25 cellular contexts compared by ENCODE assay signal in the genomic region with DNA sequence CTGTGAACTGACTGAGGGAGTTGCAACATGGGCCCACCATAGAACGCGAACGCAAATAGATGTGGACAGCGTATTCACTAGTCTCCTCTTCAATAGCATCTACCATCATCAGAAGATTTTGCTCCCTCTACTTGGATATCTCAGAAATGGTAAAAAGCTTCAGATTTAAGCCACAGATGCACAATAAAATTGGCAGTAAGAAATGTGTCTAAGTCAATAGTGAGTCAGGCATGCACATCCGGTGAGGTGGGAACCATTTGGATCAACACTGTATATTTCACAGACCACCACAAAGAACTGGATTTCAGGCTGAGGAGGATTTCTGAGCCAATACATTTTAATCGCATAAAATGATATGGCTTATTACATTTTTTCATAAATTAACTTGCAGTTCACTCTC.
"Had no signal": no experiment of that assay in that cellular context is flagged by ENCODE, and none has a peak within 500 bp of the region (broad histone marks: within the 10 kb centered on the region; RNA-seq: fewer than 3 reads in every experiment).

No MANE protein-coding gene starts in this region.

- H3K4me3 ChIP-seq: left ventricle myocardium inferior, lung, mucosa of descending colon, ovary, right atrium auricular region, skin epidermis, suprapubic skin, thoracic aorta, tibial artery, upper lobe of right lung had no signal

- H3K4me1 Mint-ChIP-seq: naive thymus-derived CD4-positive, alpha-beta T cell had no signal

- H3K27ac ChIP-seq: left ventricle myocardium inferior, ovary, right atrium auricular region, skin epidermis, suprapubic skin, thoracic aorta, tibial artery, upper lobe of right lung had no signal

- H3K27ac Mint-ChIP-seq: immature natural killer cell; naive thymus-derived CD4-positive, alpha-beta T cell; natural killer cell treated with Interleukin-12 subunit alpha and Interleukin-12 subunit beta and Interleukin-15 and Interleukin-18, amount 100 ng/mL, for 72 hours; progenitor cell of endocrine pancreas; stimulated activated naive B cell treated with anti-CD40 and anti-IgM and Interleukin-4, amounts not matched to agents 10 μg/mL and 1 μg/mL and 100 μg/mL, for 72 hours; stimulated activated naive CD8-positive, alpha-beta T cell treated with anti-CD3 and anti-CD28 coated beads, Interleukin-15, Interleukin-2, amounts not matched to agents 100 ng/mL and 50 ng/mL, for 24 hours had no signal

- FAIRE-seq: islet of Langerhans, kidney had no signal

- DNase-seq: hypothalamus; immature natural killer cell; kidney; left colon; left ventricle myocardium inferior; midbrain; mucosa of descending colon; naive thymus-derived CD4-positive, alpha-beta T cell; ovary; stimulated activated CD4-positive, alpha-beta T cell treated with anti-CD3 and anti-CD28 coated beads, Interleukin-12 subunit alpha, Interleukin-12 subunit beta, amount 100 ng/mL, for 4 hours; stimulated activated CD4-positive, alpha-beta T cell treated with anti-CD3 and anti-CD28 coated beads, Interleukin-15, amount 100 ng/mL, for 24 hours; stimulated activated CD4-positive, alpha-beta T cell treated with anti-CD3 and anti-CD28 coated beads, Interleukin-2, amount 100 ng/mL, for 24 hours; stimulated activated CD4-positive, alpha-beta T cell treated with anti-CD3 and anti-CD28 coated beads, Interleukin-4, amount 100 ng/mL, for 1 hour; stimulated activated naive B cell treated with anti-CD40 and anti-IgM and Interleukin-4, amounts not matched to agents 10 μg/mL and 1 μg/mL and 100 μg/mL, for 72 hours; tibial artery; upper lobe of right lung had no signal

- H3K4me3 Mint-ChIP-seq: immature natural killer cell; naive thymus-derived CD4-positive, alpha-beta T cell; natural killer cell treated with Interleukin-12 subunit alpha and Interleukin-12 subunit beta and Interleukin-15 and Interleukin-18, amount 100 ng/mL, for 72 hours; stimulated activated naive B cell treated with anti-CD40 and anti-IgM and Interleukin-4, amounts not matched to agents 10 μg/mL and 1 μg/mL and 100 μg/mL, for 72 hours; stimulated activated naive CD8-positive, alpha-beta T cell treated with anti-CD3 and anti-CD28 coated beads, Interleukin-15, Interleukin-2, amounts not matched to agents 100 ng/mL and 50 ng/mL, for 24 hours had no signal

- H3K27me3 ChIP-seq: ovary, right atrium auricular region, suprapubic skin, tibial artery, upper lobe of right lung had no signal

- H3K36me3 Mint-ChIP-seq: immature natural killer cell; naive thymus-derived CD4-positive, alpha-beta T cell; natural killer cell treated with Interleukin-12 subunit alpha and Interleukin-12 subunit beta and Interleukin-15 and Interleukin-18, amount 100 ng/mL, for 72 hours; stimulated activated naive B cell treated with anti-CD40 and anti-IgM and Interleukin-4, amounts not matched to agents 10 μg/mL and 1 μg/mL and 100 μg/mL, for 72 hours had no signal

- H3K36me3 ChIP-seq: left ventricle myocardium inferior, ovary, right atrium auricular region, suprapubic skin, thoracic aorta, tibial artery, upper lobe of right lung had no signal

- H3K4me1 ChIP-seq: left ventricle myocardium inferior, right atrium auricular region, suprapubic skin, tibial artery, upper lobe of right lung had no signal

- H3K27me3 Mint-ChIP-seq: stimulated activated naive CD8-positive, alpha-beta T cell treated with anti-CD3 and anti-CD28 coated beads, Interleukin-15, Interleukin-2, amounts not matched to agents 100 ng/mL and 50 ng/mL, for 24 hours had no signal

- H3K9me3 ChIP-seq: left ventricle myocardium inferior, mucosa of descending colon, ovary, right atrium auricular region, suprapubic skin, thoracic aorta, tibial artery, upper lobe of right lung had no signal

- H3K9me3 Mint-ChIP-seq: naive thymus-derived CD4-positive, alpha-beta T cell; natural killer cell treated with Interleukin-12 subunit alpha and Interleukin-12 subunit beta and Interleukin-15 and Interleukin-18, amount 100 ng/mL, for 72 hours; stimulated activated naive B cell treated with anti-CD40 and anti-IgM and Interleukin-4, amounts not matched to agents 10 μg/mL and 1 μg/mL and 100 μg/mL, for 72 hours; stimulated activated naive CD8-positive, alpha-beta T cell treated with anti-CD3 and anti-CD28 coated beads, Interleukin-15, Interleukin-2, amounts not matched to agents 100 ng/mL and 50 ng/mL, for 24 hours had no signal
